Comparison of ENCODE assay signal across 23 cellular contexts in the genomic region with DNA sequence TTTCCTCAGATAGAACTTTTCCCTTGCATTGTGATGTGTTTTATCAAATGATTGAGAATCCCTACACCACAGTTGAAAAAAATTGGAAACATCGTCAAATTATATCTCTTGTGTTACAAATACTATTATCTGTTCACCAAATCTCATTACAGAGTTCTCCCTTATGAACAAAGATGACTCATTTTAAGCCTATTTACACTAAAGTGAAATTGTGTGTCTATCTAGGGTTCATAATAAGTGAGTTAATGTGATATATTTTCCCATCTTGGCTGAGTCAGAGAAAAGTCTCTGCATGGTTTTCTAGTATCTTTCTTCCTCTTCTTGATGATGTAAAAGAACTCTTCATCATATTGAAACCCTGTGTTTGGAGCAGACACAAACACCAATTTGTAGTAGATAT.
DNase-seq lines count a peak whose midpoint lies in the region; ATAC-seq and TF ChIP-seq lines count a peak whose summit lies in the region.
"Had no signal": no experiment of that assay in that cellular context is flagged by ENCODE, and none has a peak within 500 bp of the region (broad histone marks: within the 10 kb centered on the region; RNA-seq: fewer than 3 reads in every experiment).

No MANE protein-coding gene starts in this region.

- H4K20me1 ChIP-seq in SK-N-SH (ENCODE audit: insufficient read depth) = no peaks in the 10 kb centered on the region
- H4K20me1 ChIP-seq in OCI-LY3 (ENCODE audit: insufficient read depth, low read length) = no peaks in the 10 kb centered on the region
- no peaks in the 10 kb centered on the region for H4K20me1 ChIP-seq in fibroblast of lung (ENCODE audit: control insufficient read depth, extremely low read depth, insufficient read depth, low read length)
- H4K20me1 ChIP-seq: BLaER1 had no signal

- no peaks in the 10 kb centered on the region for H3F3A ChIP-seq in SK-N-SH (replicated peaks; ENCODE audit: insufficient read depth)

- H3K27me3 Mint-ChIP-seq in endothelial cell (ENCODE audit: unreplicated experiment) = no peaks in the 10 kb centered on the region
- H3K27me3 Mint-ChIP-seq: CD4-positive, alpha-beta memory T cell; IgD-negative memory B cell had no signal

- H3K27ac Mint-ChIP-seq in endothelial cell (ENCODE audit: unreplicated experiment) = no peak overlapping the region
- H3K27ac Mint-ChIP-seq: CD14-positive monocyte; CD4-positive, alpha-beta memory T cell; GM23338; HFFc6; IgD-negative memory B cell had no signal

- CTCF ChIA-PET in SK-N-SH (lab: Yijun Ruan, JAX) = no interaction called here

- H3K9ac ChIP-seq in SK-N-SH (no peak overlapping the region), OCI-LY3 (ENCODE audit: low read length) (no peak overlapping the region), fibroblast of lung (ENCODE audit: insufficient read depth, low read length) (no peak overlapping the region)
- H3K9ac ChIP-seq: BLaER1 had no signal

- H3K79me2 ChIP-seq in SK-N-SH (ENCODE audit: insufficient read depth) (no peaks in the 10 kb centered on the region), OCI-LY3 (ENCODE audit: low read length) (no peaks in the 10 kb centered on the region), fibroblast of lung (ENCODE audit: control insufficient read depth, insufficient read depth, low read length) (no peaks in the 10 kb centered on the region)

- no peaks in the 10 kb centered on the region; the same call in 1 of the 2 replicates for H3K9me3 ChIP-seq in SK-N-SH
- no peaks in the 10 kb centered on the region for H3K9me3 ChIP-seq in OCI-LY3 (ENCODE audit: insufficient read depth, low read length)
- H3K9me3 ChIP-seq in fibroblast of lung (ENCODE audit: control insufficient read depth, insufficient read depth, low read depth, low read length) = no peaks in the 10 kb centered on the region
- H3K9me3 ChIP-seq: A549, BLaER1 had no signal

- no peaks in the 10 kb centered on the region for H3K36me3 Mint-ChIP-seq in endothelial cell (ENCODE audit: low read depth, unreplicated experiment)
- H3K36me3 Mint-ChIP-seq: CD14-positive monocyte; CD4-positive, alpha-beta memory T cell; IgD-negative memory B cell had no signal

- no peak for TF ChIP-seq CTCF in SK-N-SH (IDR thresholded peaks at IDR 0.05)
- no peak for TF ChIP-seq CTCF in OCI-LY3 (IDR thresholded peaks at IDR 0.05; ENCODE audit: low read depth, low read length)
- TF ChIP-seq CTCF in fibroblast of lung (conservative IDR thresholded peaks at IDR 0.05 in 1 of 2, IDR thresholded peaks at IDR 0.05 in 1 of 2; ENCODE audit: low read depth in 1 of 2, low read length in 2 of 2) = no peak
- TF ChIP-seq CTCF in endothelial cell (IDR thresholded peaks at IDR 0.05; ENCODE audit: unreplicated experiment) = no peak

- H3K4me1 ChIP-seq in SK-N-SH (ENCODE audit: control insufficient read depth in 1 of 2, insufficient read depth in 2 of 2, low read depth in 1 of 2, low read length in 1 of 2) (no peaks in the 10 kb centered on the region), OCI-LY3 (ENCODE audit: low read length) (peaks cover 11% of the 10 kb centered on the region), fibroblast of lung (ENCODE audit: control insufficient read depth, extremely low read depth, insufficient read depth, low read length) (no peaks in the 10 kb centered on the region)
- H3K4me1 ChIP-seq: A549, BLaER1 had no signal

- H3K4me2 ChIP-seq in SK-N-SH (no peak overlapping the region), OCI-LY3 (ENCODE audit: low read length) (peak overlapping the region; percentile 14; the same call in 1 of the 2 replicates), fibroblast of lung (ENCODE audit: extremely low read depth, insufficient read depth, low read length) (no peak overlapping the region)
- H3K4me2 ChIP-seq: A549, BLaER1, GM23338 had no signal

- H3K9me2 ChIP-seq in SK-N-SH = no peaks in the 10 kb centered on the region

- ATAC-seq in SK-N-SH treated with all-trans-retinoic acid at 6 μM for 48 hours (no peak), GM18498 (IDR thresholded peaks at IDR 0.05; ENCODE audit: unreplicated experiment) (no peak), HG02763 (IDR thresholded peaks at IDR 0.05; ENCODE audit: unreplicated experiment) (no peak), HG03175 (IDR thresholded peaks at IDR 0.05; ENCODE audit: unreplicated experiment) (no peak)
- ATAC-seq: A549, GM12878, GM23338, HCT116, HepG2 had no signal

- H2AFZ ChIP-seq in SK-N-SH (ENCODE audit: low read depth) = no peak overlapping the region
- H2AFZ ChIP-seq in OCI-LY3 (ENCODE audit: low read depth, low read length) = no peak overlapping the region
- no peak overlapping the region for H2AFZ ChIP-seq in fibroblast of lung (ENCODE audit: low read length)
- H2AFZ ChIP-seq: GM23338 had no signal

- no peak overlapping the region for H3K4me3 ChIP-seq in SK-N-SH (ENCODE audit: low read depth in 2 of 2, low read length in 1 of 2)
- H3K4me3 ChIP-seq in OCI-LY3 (ENCODE audit: low read length) = no peak overlapping the region
- no peak overlapping the region for H3K4me3 ChIP-seq in fibroblast of lung (replicated peaks in 1 of 4; ENCODE audit: control extremely low read depth in 1 of 4, insufficient read depth in 1 of 4, low read depth in 3 of 4, low read length in 4 of 4)
- H3K4me3 ChIP-seq: A549, BLaER1, GM12878, GM23338 had no signal

- no peak overlapping the region for H3K4me3 Mint-ChIP-seq in endothelial cell (ENCODE audit: unreplicated experiment)
- H3K4me3 Mint-ChIP-seq: CD14-positive monocyte; CD4-positive, alpha-beta memory T cell; GM23338; HFFc6; IgD-negative memory B cell had no signal

- no peak for TF ChIP-seq EP300 in SK-N-SH (IDR thresholded peaks at IDR 0.05; ENCODE audit: borderline replicate concordance in 1 of 2, low read depth in 1 of 2, low read length in 1 of 2)

- H3K36me3 ChIP-seq in SK-N-SH (replicated peaks in 1 of 2; ENCODE audit: control insufficient read depth in 1 of 2, insufficient read depth in 2 of 2, low read length in 1 of 2) (no peaks in the 10 kb centered on the region), OCI-LY3 (replicated peaks; ENCODE audit: low read depth, low read length) (no peaks in the 10 kb centered on the region), fibroblast of lung (ENCODE audit: control insufficient read depth, insufficient read depth, low read length) (no peaks in the 10 kb centered on the region)
- H3K36me3 ChIP-seq: BLaER1 had no signal

- POLR2A ChIA-PET in SK-N-SH (lab: Yijun Ruan, JAX) = no interaction called here

- DNase-seq in SK-N-SH = no peak
- DNase-seq in fibroblast of lung (ENCODE audit: low read depth in 2 of 2) = peak; percentile 1 to 12
- DNase-seq in endothelial cell (ENCODE audit: low spot score) = no peak
- DNase-seq: CD4-positive, alpha-beta memory T cell; DMS153; DND-41; EL; HFFc6; KBM-7 had no signal

- no peaks in the 10 kb centered on the region for H3K9me3 Mint-ChIP-seq in endothelial cell (ENCODE audit: unreplicated experiment)
- H3K9me3 Mint-ChIP-seq: GM23338 had no signal

- no peak for TF ChIP-seq RAD21 in SK-N-SH (IDR thresholded peaks at IDR 0.05; ENCODE audit: low read length)

- no peaks in the 10 kb centered on the region for H3K27me3 ChIP-seq in SK-N-SH (ENCODE audit: insufficient read depth)
- H3K27me3 ChIP-seq in OCI-LY3 (ENCODE audit: low read depth, low read length) = no peaks in the 10 kb centered on the region
- H3K27me3 ChIP-seq in fibroblast of lung (ENCODE audit: control insufficient read depth, insufficient read depth, low read length) = no peaks in the 10 kb centered on the region
- H3K27me3 ChIP-seq: BLaER1 had no signal

- H3K27ac ChIP-seq in SK-N-SH (ENCODE audit: low read depth in 2 of 2, low read length in 1 of 2) (no peak overlapping the region), OCI-LY3 (ENCODE audit: low read length) (no peak overlapping the region), fibroblast of lung (ENCODE audit: insufficient read depth, low read length) (no peak overlapping the region)
- H3K27ac ChIP-seq: 22Rv1, A549, BLaER1 had no signal

- H3K4me1 Mint-ChIP-seq in endothelial cell (ENCODE audit: unreplicated experiment) = no peaks in the 10 kb centered on the region
- H3K4me1 Mint-ChIP-seq: CD14-positive monocyte; CD4-positive, alpha-beta memory T cell; GM23338; IgD-negative memory B cell had no signal

- WGBS in SK-N-SH (ENCODE audit: low lambda C conversion rate) = 49% methylated on average over 1 of the region's 1 CpG

TF ChIP-seq in SK-N-SH treated with all-trans-retinoic acid at 6 μM for 48 hours, 23 proteins besides CTCF, POLR2A, EP300 and RAD21:
- TF ChIP-seq, protein P1, sequence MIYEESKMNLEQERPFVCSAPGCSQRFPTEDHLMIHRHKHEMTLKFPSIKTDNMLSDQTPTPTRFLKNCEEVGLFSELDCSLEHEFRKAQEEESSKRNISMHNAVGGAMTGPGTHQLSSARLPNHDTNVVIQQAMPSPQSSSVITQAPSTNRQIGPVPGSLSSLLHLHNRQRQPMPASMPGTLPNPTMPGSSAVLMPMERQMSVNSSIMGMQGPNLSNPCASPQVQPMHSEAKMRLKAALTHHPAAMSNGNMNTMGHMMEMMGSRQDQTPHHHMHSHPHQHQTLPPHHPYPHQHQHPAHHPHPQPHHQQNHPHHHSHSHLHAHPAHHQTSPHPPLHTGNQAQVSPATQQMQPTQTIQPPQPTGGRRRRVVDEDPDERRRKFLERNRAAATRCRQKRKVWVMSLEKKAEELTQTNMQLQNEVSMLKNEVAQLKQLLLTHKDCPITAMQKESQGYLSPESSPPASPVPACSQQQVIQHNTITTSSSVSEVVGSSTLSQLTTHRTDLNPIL (CRISPR knock-in tag; IDR thresholded peaks at IDR 0.05; ENCODE audit: low read depth) = no peak
- no peak for TF ChIP-seq TOX (CRISPR knock-in tag; IDR thresholded peaks at IDR 0.05; ENCODE audit: borderline replicate concordance)
- TF ChIP-seq ISL1 (CRISPR knock-in tag; IDR thresholded peaks at IDR 0.05) = 0 out of 2 replicates have a peak, but pooled peaks have one; percentile 20
TF ChIP-seq in SK-N-SH treated with all-trans-retinoic acid at 6 μM for 48 hours: peak in this region for 1.

TF ChIP-seq in SK-N-SH, 30 proteins besides CTCF, POLR2A, EP300 and RAD21 (continues in another document):
- TF ChIP-seq MXI1 (IDR thresholded peaks at IDR 0.05; ENCODE audit: low read depth, low read length) (no peak), POLR2AphosphoS5 (IDR thresholded peaks at IDR 0.05; ENCODE audit: low read depth, low read length) (no peak), YY1 (IDR thresholded peaks at IDR 0.05; ENCODE audit: low read depth) (no peak), NFIC (IDR thresholded peaks at IDR 0.05; ENCODE audit: borderline replicate concordance) (no peak), JUND (IDR thresholded peaks at IDR 0.05) (no peak), EZH2phosphoT487 (IDR thresholded peaks at IDR 0.05; ENCODE audit: borderline replicate concordance, low read depth) (no peak), TCF12 (IDR thresholded peaks at IDR 0.05) (no peak)

Comparison
In these comparisons a context has a peak if more than half of its experiments do, and no peak if none do; other contexts are left out.
1. DNase-seq: peak in fibroblast of lung (2 of 2); none in SK-N-SH (single experiment) and endothelial cell (single experiment).